In the genomic region with DNA sequence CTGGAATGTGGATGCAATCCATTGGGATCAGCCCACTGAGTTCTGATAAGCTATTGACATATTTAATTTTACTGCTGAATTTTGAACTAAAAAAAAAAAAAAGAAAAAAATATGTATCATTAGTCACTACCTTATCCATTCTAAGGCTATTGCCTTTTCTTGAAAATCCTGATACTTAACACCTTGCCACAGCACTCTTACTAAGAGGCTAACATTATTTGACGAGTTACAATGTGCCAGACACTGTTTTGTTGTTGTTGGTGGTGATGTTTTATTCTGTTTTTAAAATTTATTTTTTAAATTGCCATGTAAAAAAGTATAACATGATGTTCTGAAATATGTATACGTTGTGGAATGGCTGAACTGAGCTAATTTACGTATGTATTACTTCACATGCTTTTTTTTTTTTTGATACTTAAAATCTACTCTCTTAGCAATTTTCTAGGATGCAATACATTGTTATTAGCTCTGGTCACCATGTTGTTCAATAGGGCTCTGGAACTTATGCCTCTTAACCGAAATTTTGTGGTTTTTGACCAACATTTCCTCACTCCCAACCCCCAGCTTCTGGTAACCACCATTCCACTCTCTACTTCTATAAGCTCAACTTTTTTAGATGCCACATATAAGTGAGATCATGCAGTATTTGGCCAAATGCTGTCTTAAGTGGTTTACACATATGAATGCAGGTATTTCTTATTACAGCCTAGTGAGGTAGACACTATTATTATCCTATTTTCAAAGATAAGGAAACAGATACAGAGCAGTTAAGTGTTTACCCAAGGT, we compare ENCODE assay signal across 20 cellular contexts.
DNase-seq lines count a peak whose midpoint lies in the region; ATAC-seq, FAIRE-seq and TF ChIP-seq lines count a peak whose summit lies in the region.
"Had no signal": no experiment of that assay in that cellular context is flagged by ENCODE, and none has a peak within 500 bp of the region (broad histone marks: within the 10 kb centered on the region; RNA-seq: fewer than 3 reads in every experiment).

No MANE protein-coding gene starts in this region.

- DNase-seq in GM12865 (ENCODE audit: low read depth): peak; percentile 5
- DNase-seq in Kasumi-1 (lab: John Stamatoyannopoulos, UW): peak; percentile 40 to 54
- peak; percentile 55 for DNase-seq in RPMI8226
- DNase-seq in K562 (ENCODE audit: extremely low read depth in 1 of 4, low spot score in 3 of 4): no peak
- no peak for DNase-seq in T-helper 9 cell
- DNase-seq in NCI-H748 treated with DMSO at 0.1 percent for 48 hours (lab: John Stamatoyannopoulos, UW): no peak
- DNase-seq in body of pancreas: no peak
- DNase-seq in Karpas-422: no peak
- DNase-seq: activated CD4-positive, alpha-beta T cell treated with anti-CD3 and anti-CD28 coated beads for 48 hours; activated T-cell treated with anti-CD3 and anti-CD28 coated beads, Interleukin-2, amount 50 U/mL, for 4 hours; Calu3; NCI-H1105 treated with DMSO at 0.1 percent for 48 hours; NCI-H2171 treated with DMSO at 0.1 percent for 48 hours; NCI-H82; nucleus accumbens; SHP77 had no signal

- ATAC-seq in K562 (no peak), body of pancreas (no peak)
- ATAC-seq: activated T-cell treated with anti-CD3 and anti-CD28 coated beads, Interleukin-2, amount 50 U/mL, for 4 hours had no signal

- H2AFZ ChIP-seq in K562 (ENCODE audit: low read depth, low read length) (peak overlapping the region; percentile 38; the same call in 1 of the 2 replicates), Karpas-422 (ENCODE audit: low read length) (no peak overlapping the region)
- H2AFZ ChIP-seq: hepatocyte had no signal

- no peak overlapping the region for H3K27ac ChIP-seq in K562 (ENCODE audit: extremely low read depth, low read depth, low read length)
- H3K27ac ChIP-seq in body of pancreas: no peak overlapping the region
- H3K27ac ChIP-seq in Karpas-422 (ENCODE audit: low read length): no peak overlapping the region
- H3K27ac ChIP-seq: hepatocyte had no signal

- TF ChIP-seq EP300 in K562 (IDR thresholded peaks at IDR 0.05; ENCODE audit: low read length): no peak

- H3K36me3 ChIP-seq in K562 (ENCODE audit: control insufficient read depth, insufficient read depth, low read length) (no peaks in the 10 kb centered on the region), body of pancreas (replicated peaks in 1 of 2; ENCODE audit: insufficient read depth in 1 of 2, low read depth in 2 of 2) (no peaks in the 10 kb centered on the region), Karpas-422 (ENCODE audit: insufficient read depth, low read length) (no peaks in the 10 kb centered on the region)

- TF ChIP-seq RAD21 in K562 (CRISPR knock-in tag; conservative IDR thresholded peaks at IDR 0.05 in 1 of 2, IDR thresholded peaks at IDR 0.05 in 1 of 2): no peak

- POLR2A ChIA-PET in K562 (lab: Yijun Ruan, JAX): interaction anchor here (1.2 to 1.3 kb wide), 2 partner anchors 15 to 20 kb away, joined by 3 read pairs; no protein-coding TSS in a partner anchor

- no peaks in the 10 kb centered on the region for H3K9me1 ChIP-seq in K562 (ENCODE audit: control insufficient read depth, insufficient read depth, low read length)

- H3K4me3 ChIP-seq in GM12865 (ENCODE audit: low read depth, low read length) (no peak overlapping the region), K562 (no peak overlapping the region), body of pancreas (no peak overlapping the region), Karpas-422 (ENCODE audit: low read length) (no peak overlapping the region)
- H3K4me3 ChIP-seq: hepatocyte had no signal

- H3K4me2 ChIP-seq in K562 (ENCODE audit: insufficient read depth, low read length) (no peak overlapping the region), Karpas-422 (ENCODE audit: low read depth, low read length, poor library complexity, severe bottlenecking) (no peak overlapping the region)
- H3K4me2 ChIP-seq: hepatocyte had no signal

- intact Hi-C loops in K562 (cut with micrococcal nuclease): no loop called here
- intact Hi-C loops in body of pancreas (cut with DNase I): no loop called here

- H3K9me3 ChIP-seq in K562 (replicated peaks; ENCODE audit: control insufficient read depth, insufficient read depth, low read depth, low read length): no peaks in the 10 kb centered on the region
- no peaks in the 10 kb centered on the region for H3K9me3 ChIP-seq in body of pancreas
- H3K9me3 ChIP-seq in Karpas-422 (ENCODE audit: low read length): no peaks in the 10 kb centered on the region

- H4K20me1 ChIP-seq in K562 (replicated peaks; ENCODE audit: control insufficient read depth, insufficient read depth, low read length) (no peaks in the 10 kb centered on the region), Karpas-422 (ENCODE audit: insufficient read depth, low read depth, low read length) (no peaks in the 10 kb centered on the region)

- TF ChIP-seq POLR2A in K562 (conservative IDR thresholded peaks at IDR 0.05): no peak
- TF ChIP-seq POLR2A in body of pancreas (IDR thresholded peaks at IDR 0.05): no peak

- no peaks in the 10 kb centered on the region for H3K9me2 ChIP-seq in Karpas-422 (replicated peaks; ENCODE audit: insufficient read depth, low read length)

- H3K9ac ChIP-seq in K562 (ENCODE audit: insufficient read depth in 1 of 2, low read depth in 2 of 2, low read length in 2 of 2) (no peak overlapping the region), Karpas-422 (ENCODE audit: low read length) (no peak overlapping the region)

- FAIRE-seq in K562 (lab: Jason Lieb, UNC): no peak
- FAIRE-seq: G401.6, H54, HTR-8/SVneo had no signal

- H3K4me1 ChIP-seq in K562 (replicated peaks in 1 of 2; ENCODE audit: control insufficient read depth in 2 of 2, insufficient read depth in 2 of 2, low read length in 2 of 2): peaks cover 0 to 8% of the 10 kb centered on the region in 2 experiments; a peak in 3 of 5 replicates
- peaks cover 3% of the 10 kb centered on the region for H3K4me1 ChIP-seq in body of pancreas
- peaks cover 3% of the 10 kb centered on the region for H3K4me1 ChIP-seq in Karpas-422 (ENCODE audit: low read length)

- no peak for TF ChIP-seq CTCF in GM12865 (IDR thresholded peaks at IDR 0.05; ENCODE audit: insufficient read depth, low read depth, low read length, missing control alignments)
- no peak for TF ChIP-seq CTCF in K562 (IDR thresholded peaks at IDR 0.05 in 2 of 3, conservative IDR thresholded peaks at IDR 0.05 in 1 of 3; ENCODE audit: insufficient read depth in 2 of 3, low read depth in 1 of 3, low read length in 3 of 3)
- TF ChIP-seq CTCF in body of pancreas (IDR thresholded peaks at IDR 0.05): no peak

- in situ Hi-C loops in K562 (cut with MboI): no loop called here

- CTCF ChIA-PET in K562 (lab: Yijun Ruan, JAX; ENCODE audit: low intra/inter-chr PET ratio): no interaction called here

- WGBS in K562 (ENCODE audit: insufficient coverage, low coverage, missing lambda C conversion rate): 24% methylated on average over 4 of the region's 4 CpGs
- WGBS in body of pancreas, 2 donors: 78 to 92% methylated on average over 4 of the region's 4 CpGs

- no TSS peak for BruUV-seq in K562 (replicated peaks; lab: Mats Ljungman, UMichigan)

- H3K27me3 ChIP-seq in K562 (ENCODE audit: control insufficient read depth in 2 of 2, insufficient read depth in 2 of 2, low read length in 2 of 2) (no peaks in the 10 kb centered on the region), body of pancreas (no peaks in the 10 kb centered on the region), Karpas-422 (ENCODE audit: low read length) (no peaks in the 10 kb centered on the region)
- H3K27me3 ChIP-seq: hepatocyte had no signal

- H3K79me2 ChIP-seq in K562 (ENCODE audit: control insufficient read depth, insufficient read depth, low read length) (no peaks in the 10 kb centered on the region), Karpas-422 (ENCODE audit: low read length) (no peaks in the 10 kb centered on the region)
- H3K79me2 ChIP-seq: hepatocyte had no signal

TF ChIP-seq in K562, 482 proteins besides CTCF, POLR2A, EP300 and RAD21 (continues in another document):
- TF ChIP-seq, protein P1, sequence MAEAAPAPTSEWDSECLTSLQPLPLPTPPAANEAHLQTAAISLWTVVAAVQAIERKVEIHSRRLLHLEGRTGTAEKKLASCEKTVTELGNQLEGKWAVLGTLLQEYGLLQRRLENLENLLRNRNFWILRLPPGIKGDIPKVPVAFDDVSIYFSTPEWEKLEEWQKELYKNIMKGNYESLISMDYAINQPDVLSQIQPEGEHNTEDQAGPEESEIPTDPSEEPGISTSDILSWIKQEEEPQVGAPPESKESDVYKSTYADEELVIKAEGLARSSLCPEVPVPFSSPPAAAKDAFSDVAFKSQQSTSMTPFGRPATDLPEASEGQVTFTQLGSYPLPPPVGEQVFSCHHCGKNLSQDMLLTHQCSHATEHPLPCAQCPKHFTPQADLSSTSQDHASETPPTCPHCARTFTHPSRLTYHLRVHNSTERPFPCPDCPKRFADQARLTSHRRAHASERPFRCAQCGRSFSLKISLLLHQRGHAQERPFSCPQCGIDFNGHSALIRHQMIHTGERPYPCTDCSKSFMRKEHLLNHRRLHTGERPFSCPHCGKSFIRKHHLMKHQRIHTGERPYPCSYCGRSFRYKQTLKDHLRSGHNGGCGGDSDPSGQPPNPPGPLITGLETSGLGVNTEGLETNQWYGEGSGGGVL (CRISPR knock-in tag; IDR thresholded peaks at IDR 0.05): no peak
- TF ChIP-seq, protein P2, sequence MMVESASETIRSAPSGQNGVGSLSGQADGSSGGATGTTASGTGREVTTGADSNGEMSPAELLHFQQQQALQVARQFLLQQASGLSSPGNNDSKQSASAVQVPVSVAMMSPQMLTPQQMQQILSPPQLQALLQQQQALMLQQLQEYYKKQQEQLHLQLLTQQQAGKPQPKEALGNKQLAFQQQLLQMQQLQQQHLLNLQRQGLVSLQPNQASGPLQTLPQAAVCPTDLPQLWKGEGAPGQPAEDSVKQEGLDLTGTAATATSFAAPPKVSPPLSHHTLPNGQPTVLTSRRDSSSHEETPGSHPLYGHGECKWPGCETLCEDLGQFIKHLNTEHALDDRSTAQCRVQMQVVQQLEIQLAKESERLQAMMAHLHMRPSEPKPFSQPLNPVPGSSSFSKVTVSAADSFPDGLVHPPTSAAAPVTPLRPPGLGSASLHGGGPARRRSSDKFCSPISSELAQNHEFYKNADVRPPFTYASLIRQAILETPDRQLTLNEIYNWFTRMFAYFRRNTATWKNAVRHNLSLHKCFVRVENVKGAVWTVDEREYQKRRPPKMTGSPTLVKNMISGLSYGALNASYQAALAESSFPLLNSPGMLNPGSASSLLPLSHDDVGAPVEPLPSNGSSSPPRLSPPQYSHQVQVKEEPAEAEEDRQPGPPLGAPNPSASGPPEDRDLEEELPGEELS (CRISPR knock-in tag; IDR thresholded peaks at IDR 0.05; ENCODE audit: borderline replicate concordance): no peak

Comparison
In these comparisons a context has a peak if more than half of its experiments do, and no peak if none do; other contexts are left out.
1. DNase-seq: peak in GM12865 (single experiment), Kasumi-1 (2 of 2) and RPMI8226 (single experiment); none in K562 (0 of 4), T-helper 9 cell (single experiment), NCI-H748 treated with DMSO at 0.1 percent for 48 hours (single experiment), body of pancreas (0 of 4) and Karpas-422 (single experiment).